Comparison of ENCODE assay signal across 20 cellular contexts in genomic region chr1:3461934-3462275, GRCh38. TPM values are rescaled to one million over a fixed set of nuclear protein-coding genes. Genes with fewer than 3 reads are reported as not detected.
"Had no signal": no experiment of that assay in that cellular context is flagged by ENCODE, and none has a peak within 500 bp of the region (broad histone marks: within the 10 kb centered on the region; RNA-seq: fewer than 3 reads in every experiment).

No MANE protein-coding gene starts in this region.

- H3K4me1 Mint-ChIP-seq: activated naive CD4-positive, alpha-beta T cell treated with anti-CD3 and anti-CD28 coated beads, Interleukin-2, amount 50 U/mL, for 24 hours had no signal

- H3K36me3 ChIP-seq: cardiac muscle cell, heart right ventricle, thyroid gland, WERI-Rb-1 had no signal

- H3K27me3 Mint-ChIP-seq: activated naive CD4-positive, alpha-beta T cell treated with anti-CD3 and anti-CD28 coated beads, Interleukin-2, amount 50 U/mL, for 24 hours had no signal

- H3K27ac Mint-ChIP-seq: activated CD8-positive, alpha-beta T cell treated with anti-CD3 and anti-CD28 coated beads, Interleukin-2, amount 10 ng/mL, durations not matched to agents 7 days and 5 days; activated naive CD4-positive, alpha-beta T cell treated with anti-CD3 and anti-CD28 coated beads, Interleukin-2, amount 50 U/mL, for 24 hours; activated T-helper 1 cell treated with anti-CD3 and anti-CD28 coated beads, Interleukin-12 subunit alpha, Interleukin-12 subunit beta, Interleukin-2, Interleukin-4 antibody, amounts not matched to agents 30 ng/mL and 10 ng/mL and 1 ng/mL, durations not matched to agents 14 hours and 24 hours and 36 hours; dendritic cell treated with granulocyte-macrophage colony-stimulating factor and Interleukin-4, amounts not matched to agents 40 ng/mL and 50 ng/mL, for 4 days had no signal

- H3K4me3 Mint-ChIP-seq: activated CD8-positive, alpha-beta T cell treated with anti-CD3 and anti-CD28 coated beads, Interleukin-2, amount 10 ng/mL, durations not matched to agents 7 days and 5 days; activated naive CD4-positive, alpha-beta T cell treated with anti-CD3 and anti-CD28 coated beads, Interleukin-2, amount 50 U/mL, for 24 hours; activated T-helper 1 cell treated with anti-CD3 and anti-CD28 coated beads, Interleukin-12 subunit alpha, Interleukin-12 subunit beta, Interleukin-2, Interleukin-4 antibody, amounts not matched to agents 30 ng/mL and 10 ng/mL and 1 ng/mL, durations not matched to agents 14 hours and 24 hours and 36 hours; dendritic cell treated with granulocyte-macrophage colony-stimulating factor and Interleukin-4, amounts not matched to agents 40 ng/mL and 50 ng/mL, for 4 days had no signal

- H3K9me3 Mint-ChIP-seq: activated naive CD4-positive, alpha-beta T cell treated with anti-CD3 and anti-CD28 coated beads, Interleukin-2, amount 50 U/mL, for 24 hours; activated T-helper 1 cell treated with anti-CD3 and anti-CD28 coated beads, Interleukin-12 subunit alpha, Interleukin-12 subunit beta, Interleukin-2, Interleukin-4 antibody, amounts not matched to agents 30 ng/mL and 10 ng/mL and 1 ng/mL, durations not matched to agents 14 hours and 24 hours and 36 hours; dendritic cell treated with granulocyte-macrophage colony-stimulating factor and Interleukin-4, amounts not matched to agents 40 ng/mL and 50 ng/mL, for 4 days had no signal

- H3K27me3 ChIP-seq: body of pancreas, cardiac muscle cell, heart right ventricle, thyroid gland had no signal

- DNase-seq: activated CD4-positive, alpha-beta T cell treated with anti-CD3 and anti-CD28 coated beads for 1 hour; activated CD4-positive, alpha-beta T cell treated with anti-CD3 and anti-CD28 coated beads, Interleukin-2, amount 50 U/mL, for 1 hour; activated CD8-positive, alpha-beta T cell treated with anti-CD3 and anti-CD28 coated beads, Interleukin-2, amount 10 ng/mL, durations not matched to agents 7 days and 5 days; activated gamma-delta T cell; anterior cingulate cortex; body of pancreas; effector CD4-positive, alpha-beta T cell; occipital lobe; stimulated activated CD4-positive, alpha-beta T cell treated with anti-CD3 and anti-CD28 coated beads, Interleukin-2, amount 100 ng/mL, for 48 hours; stimulated activated naive CD4-positive, alpha-beta T cell treated with Interleukin-2 at 50 U/mL for 16 hours; substantia nigra; T-helper 1 cell; thyroid gland; WERI-Rb-1 had no signal

- H3K36me3 Mint-ChIP-seq: activated naive CD4-positive, alpha-beta T cell treated with anti-CD3 and anti-CD28 coated beads, Interleukin-2, amount 50 U/mL, for 24 hours had no signal

- H3K27ac ChIP-seq: cardiac muscle cell, heart right ventricle, thyroid gland, WERI-Rb-1 had no signal

- H3K4me1 ChIP-seq: thyroid gland had no signal

- H3K9me3 ChIP-seq: body of pancreas, heart right ventricle, thyroid gland had no signal

- H3K4me3 ChIP-seq: body of pancreas, cardiac muscle cell, heart right ventricle, thyroid gland had no signal

- ATAC-seq: activated CD8-positive, alpha-beta T cell treated with anti-CD3 and anti-CD28 coated beads, Interleukin-2, amount 10 ng/mL, durations not matched to agents 7 days and 5 days; body of pancreas; heart right ventricle; left lobe of liver had no signal

RNA-seq across cellular contexts. Expression of gene ARHGEF16, which starts 7.4 kb away (rescaled TPM):
- total RNA-seq: activated CD8-positive, alpha-beta T cell treated with anti-CD3 and anti-CD28 coated beads, Interleukin-2, amount 10 ng/mL, durations not matched to agents 7 days and 5 days; activated T-helper 1 cell treated with anti-CD3 and anti-CD28 coated beads, Interleukin-12 subunit alpha, Interleukin-12 subunit beta, Interleukin-2, Interleukin-4 antibody, amounts not matched to agents 30 ng/mL and 10 ng/mL and 1 ng/mL, durations not matched to agents 14 hours and 24 hours and 36 hours had no signal
